ENCODE assay signal across 9 cellular contexts in the genomic region with DNA sequence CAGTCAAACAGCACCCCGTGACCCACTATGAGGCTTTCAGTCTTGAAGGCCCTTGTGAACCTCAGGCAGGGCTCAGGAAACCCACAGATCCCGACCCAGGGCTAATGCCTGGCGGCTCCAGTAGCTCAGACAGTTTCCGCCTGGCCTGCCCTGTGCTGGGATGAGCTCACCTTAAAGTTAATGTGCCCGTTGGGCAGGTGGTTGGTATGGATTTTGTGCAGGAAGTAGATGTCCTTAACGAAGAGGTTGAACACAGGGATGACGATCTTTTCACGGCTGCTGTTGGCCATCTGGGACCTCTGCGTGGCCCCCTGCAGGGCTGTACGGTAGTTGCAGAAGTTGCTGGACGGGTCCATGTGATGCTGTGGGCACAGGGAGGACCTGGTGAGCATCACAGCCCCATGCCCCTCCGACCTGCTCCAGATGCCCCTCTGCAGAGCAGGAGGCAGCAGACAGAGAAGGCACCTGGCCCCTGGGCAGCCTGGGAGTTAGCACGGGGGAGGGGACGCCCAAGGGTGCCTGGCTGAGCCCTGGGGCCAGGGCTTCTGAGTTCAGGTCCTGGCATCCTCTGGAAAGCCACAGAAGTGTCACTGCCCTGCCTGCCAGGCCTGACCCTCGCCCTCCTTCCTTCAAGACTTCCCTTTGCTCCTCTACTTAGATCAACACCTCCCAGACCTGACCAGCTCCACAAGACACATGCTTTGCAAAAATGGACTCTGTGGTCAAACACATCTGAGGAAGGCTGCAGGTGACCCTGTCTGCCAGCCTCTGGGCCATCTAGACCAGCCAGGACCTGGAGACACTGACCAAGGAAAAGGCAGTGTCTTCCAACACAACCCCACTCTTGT. TPM values are rescaled to one million over a fixed set of nuclear protein-coding genes. Genes with fewer than 3 reads are reported as not detected.
DNase-seq lines count a peak whose midpoint lies in the region; ATAC-seq lines count a peak whose summit lies in the region.
"Had no signal": no experiment of that assay in that cellular context is flagged by ENCODE, and none has a peak within 500 bp of the region (broad histone marks: within the 10 kb centered on the region; RNA-seq: fewer than 3 reads in every experiment).

No MANE protein-coding gene starts in this region.

- ATAC-seq in sciatic nerve (no peak), GM21723 (IDR thresholded peaks at IDR 0.05; ENCODE audit: unreplicated experiment) (no peak)

- peak; percentile 40 for DNase-seq in activated CD4-positive, alpha-beta T cell treated with anti-CD3 and anti-CD28 coated beads for 48 hours
- DNase-seq in activated CD4-positive, alpha-beta T cell treated with anti-CD3 and anti-CD28 coated beads for 1 hour, result no peak
- peak; percentile 18 for DNase-seq in M059J (ENCODE audit: low read depth)
- peak; percentile 55 for DNase-seq in dermis blood vessel endothelial cell
- peak; percentile 54 for DNase-seq in sciatic nerve (ENCODE audit: low spot score)
- no peak for DNase-seq in NCI-H2107 (lab: John Stamatoyannopoulos, UW)
- DNase-seq in SW 1271 (lab: John Stamatoyannopoulos, UW), result no peak
- DNase-seq: NCI-H1417 treated with DMSO at 0.1 percent for 48 hours had no signal

- intact Hi-C loops in sciatic nerve (cut with DNase I), result no loop called here

RNA-seq across cellular contexts. Expression of a gene that starts 59.8 kb away (rescaled TPM):
- 2.0 and 4.5 TPM in 2 replicates for total RNA-seq in M059J (2014; rRNA removed; shearing (Covaris generic))
- total RNA-seq in dermis blood vessel endothelial cell (10.2 and 11.7 TPM in 2 replicates), sciatic nerve (31.5 TPM)

Comparison
In these comparisons a context has a peak if more than half of its experiments do, and no peak if none do; other contexts are left out.
1. DNase-seq: peak in activated CD4-positive, alpha-beta T cell treated with anti-CD3 and anti-CD28 coated beads for 48 hours (single experiment), M059J (single experiment), dermis blood vessel endothelial cell (single experiment) and sciatic nerve (single experiment); none in activated CD4-positive, alpha-beta T cell treated with anti-CD3 and anti-CD28 coated beads for 1 hour (single experiment), NCI-H2107 (single experiment) and SW 1271 (0 of 2).